Comparison of ENCODE assay signal across 18 cellular contexts in the genomic region with DNA sequence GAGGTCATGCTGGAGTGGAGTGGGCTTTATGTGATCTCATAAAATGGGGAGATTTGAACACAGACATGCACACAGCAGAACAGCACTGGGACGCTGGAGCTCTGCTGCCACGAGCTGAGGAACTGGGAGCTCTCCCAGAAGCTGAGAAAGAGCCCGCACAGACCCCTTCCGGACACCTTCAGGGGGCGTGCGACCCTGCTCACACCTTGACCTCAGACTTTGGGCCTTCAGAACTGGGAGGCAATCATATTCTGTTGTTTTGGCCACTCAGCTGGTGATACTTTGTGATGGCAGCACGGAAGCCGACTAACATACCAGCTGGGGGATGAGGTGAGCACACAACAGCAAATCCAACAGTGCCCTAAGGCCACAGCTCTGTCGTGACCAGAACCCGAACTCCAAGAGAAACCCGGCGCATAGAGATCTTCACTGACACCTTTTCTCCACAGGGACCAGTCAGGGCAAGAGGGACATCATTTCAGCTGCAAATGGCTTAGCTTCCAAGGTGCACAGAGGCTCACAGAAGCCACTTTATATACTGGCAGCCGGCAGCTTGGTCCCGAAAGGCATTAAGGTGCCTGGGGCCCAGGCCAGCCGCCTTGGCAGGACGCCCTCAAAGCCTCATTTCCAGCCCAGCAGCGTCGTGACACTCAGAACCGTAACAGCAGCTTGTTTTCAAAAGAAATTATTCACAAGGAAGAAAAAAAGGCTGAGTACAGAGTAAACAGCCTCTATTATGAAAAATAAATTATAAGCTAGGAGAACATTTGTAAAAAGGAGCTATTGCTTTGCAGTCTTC.
"Had no signal": no experiment of that assay in that cellular context is flagged by ENCODE, and none has a peak within 500 bp of the region (broad histone marks: within the 10 kb centered on the region; RNA-seq: fewer than 3 reads in every experiment).

No MANE protein-coding gene starts in this region.

- H3K27ac Mint-ChIP-seq: activated B cell treated with CpG ODN at 0.5 μM for 24 hours; activated CD8-positive, alpha-beta T cell treated with anti-CD3 and anti-CD28 coated beads for 36 hours; activated naive CD8-positive, alpha-beta T cell treated with anti-CD3 and anti-CD28 coated beads for 36 hours; activated T-cell treated with anti-CD3 and anti-CD28 coated beads, Interleukin-2, amount 50 U/mL, for 72 hours; natural killer cell treated with Interleukin-12 subunit alpha and Interleukin-12 subunit beta and Interleukin-15 and Interleukin-18, amount 100 ng/mL, for 72 hours; stimulated activated memory B cell treated with anti-CD40 and anti-IgM and Interleukin-4, amounts not matched to agents 10 μg/mL and 1 μg/mL and 100 μg/mL, for 72 hours had no signal

- DNase-seq: activated B cell treated with CpG ODN at 0.5 μM for 24 hours; activated CD4-positive, alpha-beta T cell treated with anti-CD3 and anti-CD28 coated beads for 48 hours; activated CD8-positive, alpha-beta memory T cell treated with anti-CD3 and anti-CD28 coated beads, Interleukin-2, amount 50 U/mL, for 4 hours; activated CD8-positive, alpha-beta T cell treated with anti-CD3 and anti-CD28 coated beads for 36 hours; activated gamma-delta T cell; activated naive CD8-positive, alpha-beta T cell treated with anti-CD3 and anti-CD28 coated beads for 36 hours; activated T-cell treated with anti-CD3 and anti-CD28 coated beads, Interleukin-2, amount 50 U/mL, for 72 hours; left ventricle myocardium superior; mesenchymal stem cell; stimulated activated CD4-positive, alpha-beta T cell treated with anti-CD3 and anti-CD28 coated beads, Interleukin-2, amount 100 ng/mL, for 48 hours; transverse colon had no signal

- H3K36me3 Mint-ChIP-seq: activated naive CD8-positive, alpha-beta T cell treated with anti-CD3 and anti-CD28 coated beads for 36 hours; natural killer cell treated with Interleukin-12 subunit alpha and Interleukin-12 subunit beta and Interleukin-15 and Interleukin-18, amount 100 ng/mL, for 72 hours; stimulated activated memory B cell treated with anti-CD40 and anti-IgM and Interleukin-4, amounts not matched to agents 10 μg/mL and 1 μg/mL and 100 μg/mL, for 72 hours had no signal

- H3K4me3 ChIP-seq: right atrium auricular region, transverse colon, vagina had no signal

- H3K36me3 ChIP-seq: right atrium auricular region, transverse colon, vagina had no signal

- FAIRE-seq: bronchial epithelial cell, endometrium, TTC549 had no signal

- H3K4me3 Mint-ChIP-seq: activated B cell treated with CpG ODN at 0.5 μM for 24 hours; activated CD8-positive, alpha-beta T cell treated with anti-CD3 and anti-CD28 coated beads for 36 hours; activated naive CD8-positive, alpha-beta T cell treated with anti-CD3 and anti-CD28 coated beads for 36 hours; activated T-cell treated with anti-CD3 and anti-CD28 coated beads, Interleukin-2, amount 50 U/mL, for 72 hours; natural killer cell treated with Interleukin-12 subunit alpha and Interleukin-12 subunit beta and Interleukin-15 and Interleukin-18, amount 100 ng/mL, for 72 hours; stimulated activated memory B cell treated with anti-CD40 and anti-IgM and Interleukin-4, amounts not matched to agents 10 μg/mL and 1 μg/mL and 100 μg/mL, for 72 hours had no signal

- H3K9me3 ChIP-seq: right atrium auricular region, transverse colon, vagina had no signal

- H3K27me3 ChIP-seq: vagina had no signal

- H3K27ac ChIP-seq: right atrium auricular region, transverse colon, vagina had no signal

- H3K9me3 Mint-ChIP-seq: activated B cell treated with CpG ODN at 0.5 μM for 24 hours; activated CD8-positive, alpha-beta T cell treated with anti-CD3 and anti-CD28 coated beads for 36 hours; activated naive CD8-positive, alpha-beta T cell treated with anti-CD3 and anti-CD28 coated beads for 36 hours; activated T-cell treated with anti-CD3 and anti-CD28 coated beads, Interleukin-2, amount 50 U/mL, for 72 hours; natural killer cell treated with Interleukin-12 subunit alpha and Interleukin-12 subunit beta and Interleukin-15 and Interleukin-18, amount 100 ng/mL, for 72 hours; stimulated activated memory B cell treated with anti-CD40 and anti-IgM and Interleukin-4, amounts not matched to agents 10 μg/mL and 1 μg/mL and 100 μg/mL, for 72 hours had no signal

- ATAC-seq: activated CD8-positive, alpha-beta T cell treated with anti-CD3 and anti-CD28 coated beads for 36 hours; activated T-cell treated with anti-CD3 and anti-CD28 coated beads, Interleukin-2, amount 50 U/mL, for 72 hours; left ventricle myocardium superior; natural killer cell treated with Interleukin-12 subunit alpha and Interleukin-12 subunit beta and Interleukin-15 and Interleukin-18, amount 100 ng/mL, for 72 hours; stimulated activated memory B cell treated with anti-CD40 and anti-IgM and Interleukin-4, amounts not matched to agents 10 μg/mL and 1 μg/mL and 100 μg/mL, for 72 hours had no signal
